In genomic region chr16:89009343-89010209, GRCh38 we compare ENCODE assay signal across 9 cellular contexts. TPM values are rescaled to one million over a fixed set of nuclear protein-coding genes. Genes with fewer than 3 reads are reported as not detected.
DNase-seq lines count a peak whose midpoint lies in the region; ATAC-seq, FAIRE-seq and TF ChIP-seq lines count a peak whose summit lies in the region.
"Had no signal": no experiment of that assay in that cellular context is flagged by ENCODE, and none has a peak within 500 bp of the region (broad histone marks: within the 10 kb centered on the region; RNA-seq: fewer than 3 reads in every experiment).

No MANE protein-coding gene starts in this region.

- H3K27me3 ChIP-seq in HepG2 (ENCODE audit: control insufficient read depth in 1 of 2, insufficient read depth in 2 of 2, low read length in 2 of 2), result peaks cover 6 to 32% of the 10 kb centered on the region in 2 experiments; a peak in 4 of 5 replicates
- H3K27me3 ChIP-seq: brain microvascular endothelial cell had no signal

- peaks cover 6% of the 10 kb centered on the region for H3K4me1 Mint-ChIP-seq in activated naive CD4-positive, alpha-beta T cell treated with anti-CD3 and anti-CD28 coated beads, Interleukin-2, amount 50 U/mL, for 24 hours

- TF ChIP-seq EP300 in HepG2 (IDR thresholded peaks at IDR 0.05; ENCODE audit: low read depth in 2 of 2, low read length in 2 of 2), result no peak
- no peak for TF ChIP-seq EP300 in HepG2 (CRISPR knock-in tag; IDR thresholded peaks at IDR 0.05; ENCODE audit: borderline replicate concordance)

- H3K27ac ChIP-seq in HepG2 (ENCODE audit: extremely low read length, insufficient read depth, low read length), result no peak overlapping the region
- H3K27ac ChIP-seq: brain microvascular endothelial cell had no signal

- TF ChIP-seq RAD21 in HepG2 (CRISPR knock-in tag; IDR thresholded peaks at IDR 0.05), result no peak

- H3K4me2 ChIP-seq in HepG2 (ENCODE audit: low read depth, low read length), result no peak overlapping the region

- H2AFZ ChIP-seq in HepG2 (ENCODE audit: low read length), result no peak overlapping the region

- ATAC-seq in HepG2, result no peak
- no peak for ATAC-seq in HG03571 (IDR thresholded peaks at IDR 0.05; ENCODE audit: unreplicated experiment)
- ATAC-seq in HG02798 (IDR thresholded peaks at IDR 0.05; ENCODE audit: poor library complexity, unreplicated experiment), result no peak

- H4K20me1 ChIP-seq in HepG2 (ENCODE audit: insufficient read depth, low read length), result peaks cover 3% of the 10 kb centered on the region; the same call in 1 of the 2 replicates

- no peak overlapping the region for H3K4me3 ChIP-seq in HepG2 (replicated peaks in 1 of 3; ENCODE audit: insufficient read depth in 1 of 3, low read depth in 2 of 3, low read length in 3 of 3)

- no peak for TF ChIP-seq CTCF in HepG2 (CRISPR knock-in tag; IDR thresholded peaks at IDR 0.05)

- intact Hi-C loops in HepG2 (cut with micrococcal nuclease; ENCODE audit: unreplicated experiment), result no loop called here

- no peaks in the 10 kb centered on the region for H3K9me3 ChIP-seq in HepG2 (ENCODE audit: low read length)

- H3K36me3 ChIP-seq in HepG2 (replicated peaks in 1 of 2; ENCODE audit: control insufficient read depth in 1 of 2, insufficient read depth in 2 of 2, low read length in 2 of 2), result no peaks in the 10 kb centered on the region
- H3K36me3 ChIP-seq: brain microvascular endothelial cell had no signal

- peak; percentile 33 for DNase-seq in ACHN
- peak; percentile 71 for DNase-seq in HuH-7 (ENCODE audit: low spot score)
- no peak for DNase-seq in HepG2 (ENCODE audit: low spot score)
- DNase-seq in NCI-H2081 treated with DMSO at 0.1 percent for 48 hours (lab: John Stamatoyannopoulos, UW), result no peak
- no peak for DNase-seq in NK-92 (lab: John Stamatoyannopoulos, UW; ENCODE audit: unreplicated experiment)
- DNase-seq: brain microvascular endothelial cell had no signal

- CTCF ChIA-PET in HepG2 (lab: Yijun Ruan, JAX; ENCODE audit: low intra/inter-chr PET ratio, low total read pairs), result no interaction called here

- H3K9ac ChIP-seq in HepG2 (ENCODE audit: insufficient read depth, low read depth, low read length), result no peak overlapping the region

- no peak for TF ChIP-seq POLR2A in HepG2 (IDR thresholded peaks at IDR 0.05; ENCODE audit: insufficient read depth in 1 of 2, low read depth in 2 of 2, low read length in 2 of 2)

- H3K27ac Mint-ChIP-seq in activated naive CD4-positive, alpha-beta T cell treated with anti-CD3 and anti-CD28 coated beads, Interleukin-2, amount 50 U/mL, for 24 hours, result no peak overlapping the region

- H3K36me3 Mint-ChIP-seq in activated naive CD4-positive, alpha-beta T cell treated with anti-CD3 and anti-CD28 coated beads, Interleukin-2, amount 50 U/mL, for 24 hours, result peaks cover 2% of the 10 kb centered on the region

- WGBS in HepG2 (ENCODE audit: low lambda C conversion rate), result 12% methylated on average over 17 of the region's 17 CpGs

- no peaks in the 10 kb centered on the region for H3K4me1 ChIP-seq in HepG2 (ENCODE audit: insufficient read depth, low read length)

- FAIRE-seq in HepG2 (lab: Jason Lieb, UNC), result no peak

- peak overlapping the region; percentile 30 for H3K4me3 Mint-ChIP-seq in activated naive CD4-positive, alpha-beta T cell treated with anti-CD3 and anti-CD28 coated beads, Interleukin-2, amount 50 U/mL, for 24 hours

- no peaks in the 10 kb centered on the region for H3K79me2 ChIP-seq in HepG2 (ENCODE audit: insufficient read depth, low read length)

- in situ Hi-C loops in ACHN (cut with HindIII; ENCODE audit: low pct_ligation_motif_present, low pct_unique_long_range_greater_than_20kb, low sequenced_read_pairs), result no loop called here
- in situ Hi-C loops in HepG2 (cut with HindIII; ENCODE audit: extremely low pct_ligation_motif_present, low pct_unique_long_range_greater_than_20kb), result no loop called here

- H3K9me3 Mint-ChIP-seq in activated naive CD4-positive, alpha-beta T cell treated with anti-CD3 and anti-CD28 coated beads, Interleukin-2, amount 50 U/mL, for 24 hours, result no peaks in the 10 kb centered on the region

- POLR2A ChIA-PET in HepG2 (lab: Yijun Ruan, JAX), result no interaction called here

- H3K27me3 Mint-ChIP-seq in activated naive CD4-positive, alpha-beta T cell treated with anti-CD3 and anti-CD28 coated beads, Interleukin-2, amount 50 U/mL, for 24 hours, result peaks cover 22% of the 10 kb centered on the region

- no TSS peak for BruUV-seq in HepG2 (replicated peaks; lab: Mats Ljungman, UMichigan)

TF ChIP-seq in HepG2, 621 proteins besides CTCF, POLR2A, EP300 and RAD21 (continues in another document):
- TF ChIP-seq SALL1 (CRISPR knock-in tag; IDR thresholded peaks at IDR 0.05) (peak; percentile 26; the same call in 1 of the 2 replicates), STAT5B (CRISPR knock-in tag; IDR thresholded peaks at IDR 0.05) (no peak), KLF9 (CRISPR knock-in tag; IDR thresholded peaks at IDR 0.05; ENCODE audit: low read depth) (no peak), SRY (CRISPR knock-in tag; IDR thresholded peaks at IDR 0.05) (0 out of 2 replicates have a peak, but pooled peaks have one; percentile 43), MXD3 (CRISPR knock-in tag; IDR thresholded peaks at IDR 0.05) (peak; percentile 45; the same call in 1 of the 2 replicates), TEF (CRISPR knock-in tag; IDR thresholded peaks at IDR 0.05) (peak; percentile 71; the same call in 1 of the 2 replicates), ERF (CRISPR knock-in tag; IDR thresholded peaks at IDR 0.05) (peak; percentile 63; the same call in 1 of the 2 replicates), TMF1 (CRISPR knock-in tag; IDR thresholded peaks at IDR 0.05; ENCODE audit: low read depth) (no peak)
- TF ChIP-seq, protein P1, sequence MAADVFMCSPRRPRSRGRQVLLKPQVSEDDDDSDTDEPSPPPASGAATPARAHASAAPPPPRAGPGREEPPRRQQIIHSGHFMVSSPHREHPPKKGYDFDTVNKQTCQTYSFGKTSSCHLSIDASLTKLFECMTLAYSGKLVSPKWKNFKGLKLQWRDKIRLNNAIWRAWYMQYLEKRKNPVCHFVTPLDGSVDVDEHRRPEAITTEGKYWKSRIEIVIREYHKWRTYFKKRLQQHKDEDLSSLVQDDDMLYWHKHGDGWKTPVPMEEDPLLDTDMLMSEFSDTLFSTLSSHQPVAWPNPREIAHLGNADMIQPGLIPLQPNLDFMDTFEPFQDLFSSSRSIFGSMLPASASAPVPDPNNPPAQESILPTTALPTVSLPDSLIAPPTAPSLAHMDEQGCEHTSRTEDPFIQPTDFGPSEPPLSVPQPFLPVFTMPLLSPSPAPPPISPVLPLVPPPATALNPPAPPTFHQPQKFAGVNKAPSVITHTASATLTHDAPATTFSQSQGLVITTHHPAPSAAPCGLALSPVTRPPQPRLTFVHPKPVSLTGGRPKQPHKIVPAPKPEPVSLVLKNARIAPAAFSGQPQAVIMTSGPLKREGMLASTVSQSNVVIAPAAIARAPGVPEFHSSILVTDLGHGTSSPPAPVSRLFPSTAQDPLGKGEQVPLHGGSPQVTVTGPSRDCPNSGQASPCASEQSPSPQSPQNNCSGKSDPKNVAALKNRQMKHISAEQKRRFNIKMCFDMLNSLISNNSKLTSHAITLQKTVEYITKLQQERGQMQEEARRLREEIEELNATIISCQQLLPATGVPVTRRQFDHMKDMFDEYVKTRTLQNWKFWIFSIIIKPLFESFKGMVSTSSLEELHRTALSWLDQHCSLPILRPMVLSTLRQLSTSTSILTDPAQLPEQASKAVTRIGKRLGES (CRISPR knock-in tag; IDR thresholded peaks at IDR 0.05; ENCODE audit: borderline replicate concordance), result 0 out of 2 replicates have a peak, but pooled peaks have one; percentile 56

RNA-seq across cellular contexts. Expression of gene CBFA2T3, which starts 32.6 kb away (rescaled TPM):
- not detected in 2 replicates for total RNA-seq in HepG2 (2016; rRNA removed; fragmentation: Illumina TruSeq; extraction: Trizol)
- not detected in 2 replicates for total RNA-seq in HepG2 (2016; cell fraction: cytosol; rRNA removed; fragmentation: Illumina TruSeq; extraction: Trizol; ENCODE audit: low read depth)
- not detected in 2 replicates for total RNA-seq in HepG2 (2016; cell fraction: insoluble cytoplasmic fraction; rRNA removed; fragmentation: Illumina TruSeq; extraction: Trizol)
- not detected in 2 replicates for total RNA-seq in HepG2 (2016; cell fraction: membrane; rRNA removed; fragmentation: Illumina TruSeq; extraction: Trizol)
- not detected in 2 replicates for total RNA-seq in HepG2 (2016; cell fraction: nucleus; rRNA removed; fragmentation: Illumina TruSeq; extraction: Trizol)
- polyA plus RNA-seq in HepG2 (2011; rRNA removed), result 0.05 and 0.09 TPM in 2 replicates
- polyA plus RNA-seq in HepG2 (2011; cell fraction: cytosol; rRNA removed), result 0.04 TPM in 1 of 2 replicates, not detected in the other
- not detected in 2 replicates for polyA plus RNA-seq in HepG2 (2011; cell fraction: nucleus; rRNA removed)
- polyA plus RNA-seq in HepG2 (2012), result 0.07 TPM in 1 of 2 replicates, not detected in the other
- not detected in 2 replicates for polyA plus RNA-seq in HepG2 (2016; cell fraction: cytosol; fragmentation: Illumina TruSeq; extraction: Trizol; ENCODE audit: low read depth)
- polyA plus RNA-seq in HepG2 (2016; cell fraction: insoluble cytoplasmic fraction; fragmentation: Illumina TruSeq; extraction: Trizol; ENCODE audit: low read depth), result not detected in 2 replicates
- polyA plus RNA-seq in HepG2 (2016; cell fraction: membrane; fragmentation: Illumina TruSeq; extraction: Trizol; ENCODE audit: low read depth), result not detected in 2 replicates
- 0.11 TPM in 1 of 2 replicates, not detected in the other for polyA plus RNA-seq in HepG2 (2016; cell fraction: nucleus; fragmentation: Illumina TruSeq; extraction: Trizol; ENCODE audit: insufficient read depth, low read depth)
- 0.19 and 0.60 TPM in 2 replicates for polyA minus RNA-seq in HepG2 (2011; rRNA and poly(A)+ RNA removed; ENCODE audit: low replicate concordance)
- polyA minus RNA-seq in HepG2 (2011; cell fraction: cytosol; rRNA and poly(A)+ RNA removed), result not detected in 2 replicates
- polyA minus RNA-seq in HepG2 (2011; cell fraction: nucleus; rRNA and poly(A)+ RNA removed), result not detected in 2 replicates

Comparison
In these comparisons a context has a peak if more than half of its experiments do, and no peak if none do; other contexts are left out.
1. DNase-seq: peak in ACHN (single experiment) and HuH-7 (single experiment); none in HepG2 (single experiment), NCI-H2081 treated with DMSO at 0.1 percent for 48 hours (single experiment) and NK-92 (single experiment).